ENCODE assay signal across 2 cellular contexts in the genomic region with DNA sequence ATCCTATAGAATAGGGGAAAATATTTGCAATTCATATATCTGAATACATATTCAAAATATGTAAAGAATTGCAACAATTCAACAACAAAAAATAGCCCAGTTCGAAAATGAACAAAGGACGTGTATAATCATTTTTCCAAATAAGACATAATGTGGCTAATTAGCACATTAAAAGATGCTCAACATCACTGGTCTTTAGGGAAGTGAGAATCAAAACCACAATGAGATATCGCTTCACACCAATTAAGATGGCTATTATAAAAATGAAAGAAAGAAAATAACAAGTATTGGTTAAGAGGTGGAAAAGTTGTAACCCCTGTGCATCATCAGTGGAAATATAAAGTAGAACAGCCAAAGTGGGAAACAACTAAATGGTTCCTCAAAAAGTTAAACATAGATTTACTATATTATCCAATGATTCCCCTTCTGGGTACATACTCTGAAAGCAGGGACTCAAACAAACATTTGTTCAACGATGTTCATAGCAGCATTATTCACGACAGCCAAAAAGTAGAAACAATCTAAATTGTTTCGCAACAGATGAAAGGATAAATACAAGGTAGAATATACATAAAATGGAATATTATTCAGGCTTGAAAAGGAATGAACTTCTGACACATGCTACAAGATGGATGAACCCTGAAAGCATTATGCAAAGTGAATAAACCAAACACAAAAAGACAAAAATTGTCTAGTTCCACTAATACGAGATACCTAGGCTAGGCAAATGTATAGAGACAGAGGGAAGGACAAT.
TF ChIP-seq lines count a peak whose summit lies in the region.

No MANE protein-coding gene starts in this region.

TF ChIP-seq in IMR-90, 13 proteins besides CTCF, POLR2A, EP300 and RAD21:
- TF ChIP-seq MAFK (IDR thresholded peaks at IDR 0.05; ENCODE audit: low read depth, low read length) (no peak), CEBPB (IDR thresholded peaks at IDR 0.05; ENCODE audit: low read depth, low read length) (peak; percentile 73), SMC3 (IDR thresholded peaks at IDR 0.05; ENCODE audit: low read depth, low read length) (no peak), CHD1 (IDR thresholded peaks at IDR 0.05; ENCODE audit: low read depth, low read length) (no peak)
- TF ChIP-seq, protein P1, sequence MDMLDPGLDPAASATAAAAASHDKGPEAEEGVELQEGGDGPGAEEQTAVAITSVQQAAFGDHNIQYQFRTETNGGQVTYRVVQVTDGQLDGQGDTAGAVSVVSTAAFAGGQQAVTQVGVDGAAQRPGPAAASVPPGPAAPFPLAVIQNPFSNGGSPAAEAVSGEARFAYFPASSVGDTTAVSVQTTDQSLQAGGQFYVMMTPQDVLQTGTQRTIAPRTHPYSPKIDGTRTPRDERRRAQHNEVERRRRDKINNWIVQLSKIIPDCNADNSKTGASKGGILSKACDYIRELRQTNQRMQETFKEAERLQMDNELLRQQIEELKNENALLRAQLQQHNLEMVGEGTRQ (IDR thresholded peaks at IDR 0.05; ENCODE audit: low read depth, low read length): no peak

TF ChIP-seq in K562, 482 proteins besides CTCF, POLR2A, EP300 and RAD21:
- TF ChIP-seq, protein P2, sequence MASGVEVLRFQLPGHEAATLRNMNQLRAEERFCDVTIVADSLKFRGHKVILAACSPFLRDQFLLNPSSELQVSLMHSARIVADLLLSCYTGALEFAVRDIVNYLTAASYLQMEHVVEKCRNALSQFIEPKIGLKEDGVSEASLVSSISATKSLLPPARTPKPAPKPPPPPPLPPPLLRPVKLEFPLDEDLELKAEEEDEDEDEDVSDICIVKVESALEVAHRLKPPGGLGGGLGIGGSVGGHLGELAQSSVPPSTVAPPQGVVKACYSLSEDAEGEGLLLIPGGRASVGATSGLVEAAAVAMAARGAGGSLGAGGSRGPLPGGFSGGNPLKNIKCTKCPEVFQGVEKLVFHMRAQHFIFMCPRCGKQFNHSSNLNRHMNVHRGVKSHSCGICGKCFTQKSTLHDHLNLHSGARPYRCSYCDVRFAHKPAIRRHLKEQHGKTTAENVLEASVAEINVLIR (CRISPR knock-in tag; IDR thresholded peaks at IDR 0.05): no peak
- no peak for TF ChIP-seq ZNF124 (CRISPR knock-in tag; IDR thresholded peaks at IDR 0.05)
- no peak for TF ChIP-seq CBX8 (IDR thresholded peaks at IDR 0.05; ENCODE audit: borderline replicate concordance, extremely low read depth, low read depth, low read length, poor library complexity, severe bottlenecking)
- no peak for TF ChIP-seq CEBPG (CRISPR knock-in tag; IDR thresholded peaks at IDR 0.05)
- TF ChIP-seq CEBPG (tag; conservative IDR thresholded peaks at IDR 0.05 in 1 of 2, IDR thresholded peaks at IDR 0.05 in 1 of 2): peak in 1 of 2 experiments; percentile 30; a peak in 1 of 4 replicates
- TF ChIP-seq ETV6 (IDR thresholded peaks at IDR 0.05; ENCODE audit: borderline replicate concordance in 1 of 2, low read depth in 2 of 2, low read length in 1 of 2): no peak
- no peak for TF ChIP-seq ETV6 (CRISPR knock-in tag; IDR thresholded peaks at IDR 0.05; ENCODE audit: borderline replicate concordance)
- TF ChIP-seq LARP7 (IDR thresholded peaks at IDR 0.05): no peak
- TF ChIP-seq, protein P3, sequence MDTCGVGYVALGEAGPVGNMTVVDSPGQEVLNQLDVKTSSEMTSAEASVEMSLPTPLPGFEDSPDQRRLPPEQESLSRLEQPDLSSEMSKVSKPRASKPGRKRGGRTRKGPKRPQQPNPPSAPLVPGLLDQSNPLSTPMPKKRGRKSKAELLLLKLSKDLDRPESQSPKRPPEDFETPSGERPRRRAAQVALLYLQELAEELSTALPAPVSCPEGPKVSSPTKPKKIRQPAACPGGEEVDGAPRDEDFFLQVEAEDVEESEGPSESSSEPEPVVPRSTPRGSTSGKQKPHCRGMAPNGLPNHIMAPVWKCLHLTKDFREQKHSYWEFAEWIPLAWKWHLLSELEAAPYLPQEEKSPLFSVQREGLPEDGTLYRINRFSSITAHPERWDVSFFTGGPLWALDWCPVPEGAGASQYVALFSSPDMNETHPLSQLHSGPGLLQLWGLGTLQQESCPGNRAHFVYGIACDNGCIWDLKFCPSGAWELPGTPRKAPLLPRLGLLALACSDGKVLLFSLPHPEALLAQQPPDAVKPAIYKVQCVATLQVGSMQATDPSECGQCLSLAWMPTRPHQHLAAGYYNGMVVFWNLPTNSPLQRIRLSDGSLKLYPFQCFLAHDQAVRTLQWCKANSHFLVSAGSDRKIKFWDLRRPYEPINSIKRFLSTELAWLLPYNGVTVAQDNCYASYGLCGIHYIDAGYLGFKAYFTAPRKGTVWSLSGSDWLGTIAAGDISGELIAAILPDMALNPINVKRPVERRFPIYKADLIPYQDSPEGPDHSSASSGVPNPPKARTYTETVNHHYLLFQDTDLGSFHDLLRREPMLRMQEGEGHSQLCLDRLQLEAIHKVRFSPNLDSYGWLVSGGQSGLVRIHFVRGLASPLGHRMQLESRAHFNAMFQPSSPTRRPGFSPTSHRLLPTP (IDR thresholded peaks at IDR 0.05; ENCODE audit: borderline replicate concordance, extremely low read depth, insufficient read length): no peak
- no peak for TF ChIP-seq ZNF134 (CRISPR knock-in tag; conservative IDR thresholded peaks at IDR 0.05)
- TF ChIP-seq CEBPB (tag; IDR thresholded peaks at IDR 0.05): peak; percentile 64
